In genomic region chr3:53229606-53230005, GRCh38 we compare ENCODE assay signal across 1 cellular context.
TF ChIP-seq lines count a peak whose summit lies in the region.

No MANE protein-coding gene starts in this region.

TF ChIP-seq in GM23338, 12 proteins besides CTCF, POLR2A, EP300 and RAD21 (continued from another document):
- TF ChIP-seq ZNF462 (CRISPR knock-in tag; IDR thresholded peaks at IDR 0.05) (no peak), EZH2phosphoT487 (IDR thresholded peaks at IDR 0.05; ENCODE audit: unreplicated experiment) (no peak), REST (IDR thresholded peaks at IDR 0.05; ENCODE audit: unreplicated experiment) (no peak), POLR2AphosphoS5 (IDR thresholded peaks at IDR 0.05; ENCODE audit: low read depth) (no peak), NANOG (IDR thresholded peaks at IDR 0.05; ENCODE audit: borderline replicate concordance) (no peak), ZNF114 (CRISPR knock-in tag; IDR thresholded peaks at IDR 0.05) (no peak), EZH2 (IDR thresholded peaks at IDR 0.05; ENCODE audit: low read depth, unreplicated experiment) (no peak)
